Comparison of ENCODE assay signal across 16 cellular contexts in the genomic region with DNA sequence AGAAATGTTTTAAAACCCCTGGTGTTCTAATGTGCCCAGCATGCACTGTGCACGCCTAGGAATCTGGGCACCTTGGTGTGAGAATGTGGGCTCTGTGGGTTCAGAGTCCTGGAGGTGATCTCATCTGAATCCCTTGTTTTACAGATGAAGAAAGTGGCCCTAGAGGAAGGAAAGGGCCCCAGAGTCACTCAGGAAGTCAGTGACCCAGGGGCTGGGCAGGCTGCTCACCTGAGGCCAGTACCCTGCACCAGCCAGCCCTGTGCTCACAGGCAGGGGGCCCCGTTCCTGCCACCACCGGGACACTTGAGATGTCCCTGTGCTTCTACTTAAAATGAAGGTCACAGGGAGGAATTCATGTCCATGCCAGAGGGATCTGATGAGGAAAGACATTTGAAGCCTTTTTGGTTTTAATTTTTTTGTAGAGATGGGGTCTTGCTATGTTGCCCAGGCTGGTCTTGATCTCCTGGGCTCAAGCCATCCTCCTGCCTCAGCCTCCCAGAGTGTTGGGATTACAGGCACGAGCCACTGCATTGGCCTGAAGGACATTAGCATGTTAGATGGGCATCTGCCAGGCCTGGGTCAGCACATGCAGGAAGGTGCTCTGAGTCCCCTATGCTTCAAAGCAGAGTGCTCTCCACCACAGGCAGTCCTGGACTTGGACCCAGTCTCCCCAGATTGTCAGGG. TPM values are rescaled to one million over a fixed set of nuclear protein-coding genes. Genes with fewer than 3 reads are reported as not detected.
DNase-seq lines count a peak whose midpoint lies in the region; ATAC-seq, FAIRE-seq and TF ChIP-seq lines count a peak whose summit lies in the region.
"Had no signal": no experiment of that assay in that cellular context is flagged by ENCODE, and none has a peak within 500 bp of the region (broad histone marks: within the 10 kb centered on the region; RNA-seq: fewer than 3 reads in every experiment).

No MANE protein-coding gene starts in this region.

- peaks cover 40% of the 10 kb centered on the region for H3K4me1 Mint-ChIP-seq in activated naive CD4-positive, alpha-beta T cell treated with anti-CD3 and anti-CD28 coated beads for 36 hours (ENCODE audit: low read depth)
- peaks cover 71% of the 10 kb centered on the region for H3K4me1 Mint-ChIP-seq in stimulated activated effector memory CD8-positive, alpha-beta T cell treated with anti-CD3 and anti-CD28 coated beads, Interleukin-12 subunit alpha, Interleukin-12 subunit beta, amount 100 ng/mL, for 72 hours

- no TSS peak for BruUV-seq in HCT116 (replicated peaks; lab: Mats Ljungman, UMichigan)
- no TSS peak for BruUV-seq in K562 (replicated peaks; lab: Mats Ljungman, UMichigan)

- 28% methylated on average over 4 of the region's 4 CpGs for WGBS in K562 (ENCODE audit: insufficient coverage, low coverage, missing lambda C conversion rate)

- no peak for DNase-seq in activated naive CD4-positive, alpha-beta T cell treated with anti-CD3 and anti-CD28 coated beads for 36 hours
- no peak for DNase-seq in activated naive CD4-positive, alpha-beta T cell treated with anti-CD3 and anti-CD28 coated beads, Interleukin-2, amount 50 U/mL, for 16 hours
- DNase-seq in HCT116 (ENCODE audit: low read depth, low spot score) (no peak), K562 (ENCODE audit: extremely low read depth in 1 of 4, low spot score in 3 of 4) (no peak), mucosa of gallbladder (ENCODE audit: low spot score) (no peak)
- DNase-seq in stimulated activated effector memory CD8-positive, alpha-beta T cell treated with anti-CD3 and anti-CD28 coated beads, Interleukin-12 subunit alpha, Interleukin-12 subunit beta, amount 100 ng/mL, for 72 hours (ENCODE audit: low spot score in 2 of 2) = no peak
- DNase-seq: GF-D8, NCI-H1417 treated with DMSO at 0.1 percent for 48 hours, NCI-H2029, NCI-H2171 treated with DMSO at 0.1 percent for 48 hours, NCI-H774 had no signal

- intact Hi-C loops in activated naive CD4-positive, alpha-beta T cell treated with anti-CD3 and anti-CD28 coated beads for 36 hours (cut with micrococcal nuclease) = loop anchor here (1.0 kb wide), 1 partner anchor 9 kb away; no protein-coding TSS in a partner anchor
- intact Hi-C loops in HCT116 (cut with micrococcal nuclease) = loop anchor here (10.0 kb wide), 1 partner anchor 351 kb away; no protein-coding TSS in a partner anchor
- intact Hi-C loops in K562 (cut with micrococcal nuclease) = no loop called here

- H3K4me3 Mint-ChIP-seq in activated naive CD4-positive, alpha-beta T cell treated with anti-CD3 and anti-CD28 coated beads for 36 hours = no peak overlapping the region
- no peak overlapping the region for H3K4me3 Mint-ChIP-seq in stimulated activated effector memory CD8-positive, alpha-beta T cell treated with anti-CD3 and anti-CD28 coated beads, Interleukin-12 subunit alpha, Interleukin-12 subunit beta, amount 100 ng/mL, for 72 hours

- no peak overlapping the region for H3K4me3 ChIP-seq in HCT116 (replicated peaks in 1 of 2; ENCODE audit: low read depth in 1 of 2, low read length in 2 of 2)
- no peak overlapping the region for H3K4me3 ChIP-seq in K562

- POLR2A ChIA-PET in HCT116 (lab: Charles Lee) (interaction anchor here (1.7 kb wide), 1 partner anchor 13 kb away, joined by 16 read pairs; a partner anchor contains a TSS), K562 (lab: Yijun Ruan, JAX) (interaction anchor here (0.6 to 4.8 kb wide), 2 partner anchors 10 to 322 kb away, joined by 3 to 25 read pairs; no protein-coding TSS in a partner anchor)

- no peak overlapping the region for H2AFZ ChIP-seq in HCT116 (ENCODE audit: low read depth, low read length, poor library complexity, severe bottlenecking)
- H2AFZ ChIP-seq in K562 (ENCODE audit: low read depth, low read length) = no peak overlapping the region

- H3K36me3 Mint-ChIP-seq in activated naive CD4-positive, alpha-beta T cell treated with anti-CD3 and anti-CD28 coated beads for 36 hours (ENCODE audit: low read depth) = no peaks in the 10 kb centered on the region
- peaks cover 30% of the 10 kb centered on the region for H3K36me3 Mint-ChIP-seq in stimulated activated effector memory CD8-positive, alpha-beta T cell treated with anti-CD3 and anti-CD28 coated beads, Interleukin-12 subunit alpha, Interleukin-12 subunit beta, amount 100 ng/mL, for 72 hours

- no peaks in the 10 kb centered on the region for H3K79me2 ChIP-seq in HCT116 (ENCODE audit: insufficient read depth, low read length)
- no peaks in the 10 kb centered on the region for H3K79me2 ChIP-seq in K562 (ENCODE audit: control insufficient read depth, insufficient read depth, low read length)

- H3K27ac ChIP-seq in HCT116 (ENCODE audit: low read depth, low read length) (no peak overlapping the region), K562 (ENCODE audit: extremely low read depth, low read depth, low read length) (no peak overlapping the region)

- H3K36me3 ChIP-seq in HCT116 (ENCODE audit: control insufficient read depth in 1 of 2, insufficient read depth in 2 of 2, low read length in 2 of 2) (no peaks in the 10 kb centered on the region), K562 (ENCODE audit: control insufficient read depth, insufficient read depth, low read length) (no peaks in the 10 kb centered on the region)

- H3K4me2 ChIP-seq in HCT116 (ENCODE audit: low read length) (no peak overlapping the region), K562 (ENCODE audit: insufficient read depth, low read length) (no peak overlapping the region)

- H3K9me3 Mint-ChIP-seq in activated naive CD4-positive, alpha-beta T cell treated with anti-CD3 and anti-CD28 coated beads for 36 hours = no peaks in the 10 kb centered on the region
- no peaks in the 10 kb centered on the region for H3K9me3 Mint-ChIP-seq in stimulated activated effector memory CD8-positive, alpha-beta T cell treated with anti-CD3 and anti-CD28 coated beads, Interleukin-12 subunit alpha, Interleukin-12 subunit beta, amount 100 ng/mL, for 72 hours

- H3K27me3 Mint-ChIP-seq in activated naive CD4-positive, alpha-beta T cell treated with anti-CD3 and anti-CD28 coated beads for 36 hours (ENCODE audit: low read depth) = no peaks in the 10 kb centered on the region

- TF ChIP-seq RAD21 in HCT116 (IDR thresholded peaks at IDR 0.05; ENCODE audit: low read depth) (no peak), K562 (CRISPR knock-in tag; conservative IDR thresholded peaks at IDR 0.05 in 1 of 2, IDR thresholded peaks at IDR 0.05 in 1 of 2) (no peak)

- H3K9me3 ChIP-seq in HCT116 (ENCODE audit: control insufficient read depth in 1 of 2, insufficient read depth in 1 of 2, low read depth in 1 of 2, low read length in 2 of 2) (no peaks in the 10 kb centered on the region), K562 (replicated peaks; ENCODE audit: control insufficient read depth, insufficient read depth, low read depth, low read length) (no peaks in the 10 kb centered on the region)

- peak overlapping the region; percentile 24 for H3K27ac Mint-ChIP-seq in activated naive CD4-positive, alpha-beta T cell treated with anti-CD3 and anti-CD28 coated beads for 36 hours
- H3K27ac Mint-ChIP-seq in stimulated activated effector memory CD8-positive, alpha-beta T cell treated with anti-CD3 and anti-CD28 coated beads, Interleukin-12 subunit alpha, Interleukin-12 subunit beta, amount 100 ng/mL, for 72 hours = peak overlapping the region; percentile 99

- TF ChIP-seq POLR2A in HCT116 (IDR thresholded peaks at IDR 0.05; ENCODE audit: borderline replicate concordance, extremely low read depth, insufficient read depth, insufficient read length) (no peak), K562 (conservative IDR thresholded peaks at IDR 0.05) (no peak)

- H4K20me1 ChIP-seq in HCT116 (ENCODE audit: insufficient read depth) (no peaks in the 10 kb centered on the region), K562 (replicated peaks; ENCODE audit: control insufficient read depth, insufficient read depth, low read length) (no peaks in the 10 kb centered on the region)

- H3K9ac ChIP-seq in HCT116 (ENCODE audit: low read length) = no peak overlapping the region
- H3K9ac ChIP-seq in K562 (ENCODE audit: insufficient read depth in 1 of 2, low read depth in 2 of 2, low read length in 2 of 2) = no peak overlapping the region

- in situ Hi-C loops in K562 (cut with MboI) = no loop called here

- no peak for FAIRE-seq in K562 (lab: Jason Lieb, UNC)
- FAIRE-seq: H1 had no signal

- no peaks in the 10 kb centered on the region for H3K9me2 ChIP-seq in HCT116 (ENCODE audit: insufficient read depth)

- TF ChIP-seq EP300 in K562 (IDR thresholded peaks at IDR 0.05; ENCODE audit: low read length) = no peak

- CTCF ChIA-PET in activated naive CD4-positive, alpha-beta T cell treated with anti-CD3 and anti-CD28 coated beads for 36 hours (lab: Charles Lee) = interaction anchor here (1.5 kb wide), 1 partner anchor 11 kb away, joined by 6 read pairs; no protein-coding TSS in a partner anchor
- CTCF ChIA-PET in HCT116 (lab: Charles Lee) = interaction anchor here (1.9 kb wide), 1 partner anchor 11 kb away, joined by 5 read pairs; no protein-coding TSS in a partner anchor
- CTCF ChIA-PET in K562 (lab: Yijun Ruan, JAX; ENCODE audit: low intra/inter-chr PET ratio) = no interaction called here

- ATAC-seq in HCT116 = no peak
- no peak for ATAC-seq in K562
- ATAC-seq in stimulated activated effector memory CD8-positive, alpha-beta T cell treated with anti-CD3 and anti-CD28 coated beads, Interleukin-12 subunit alpha, Interleukin-12 subunit beta, amount 100 ng/mL, for 72 hours = no peak
- ATAC-seq in GM18868 (IDR thresholded peaks at IDR 0.05; ENCODE audit: unreplicated experiment) = no peak
- ATAC-seq: Panc1, Right ventricle myocardium inferior had no signal

- H3K9me1 ChIP-seq in K562 (ENCODE audit: control insufficient read depth, insufficient read depth, low read length) = no peaks in the 10 kb centered on the region

- RAD21 ChIA-PET in HCT116 (lab: Charles Lee; ENCODE audit: low non-redundant PET in 1 of 2, low total read pairs in 2 of 2, uncharacterized antibody in 2 of 2, unreplicated experiment in 2 of 2) = no interaction called here

- H3K27me3 ChIP-seq in HCT116 (ENCODE audit: insufficient read depth, low read length) = no peaks in the 10 kb centered on the region
- H3K27me3 ChIP-seq in K562 (ENCODE audit: control insufficient read depth in 2 of 2, insufficient read depth in 2 of 2, low read length in 2 of 2) = no peaks in the 10 kb centered on the region

- TF ChIP-seq CTCF in HCT116 (IDR thresholded peaks at IDR 0.05 in 2 of 3, conservative IDR thresholded peaks at IDR 0.05 in 1 of 3; ENCODE audit: borderline replicate concordance in 1 of 3, insufficient read depth in 1 of 3, low read depth in 2 of 3, low read length in 2 of 3) (peak in 2 of 3 experiments; percentile 20; a peak in 3 of 6 replicates), K562 (IDR thresholded peaks at IDR 0.05 in 2 of 3, conservative IDR thresholded peaks at IDR 0.05 in 1 of 3; ENCODE audit: insufficient read depth in 2 of 3, low read depth in 1 of 3, low read length in 3 of 3) (no peak)

- H3K4me1 ChIP-seq in HCT116 (ENCODE audit: control insufficient read depth in 1 of 2, insufficient read depth in 2 of 2, low read length in 2 of 2) (peaks cover 34 to 41% of the 10 kb centered on the region in 2 experiments), K562 (replicated peaks in 1 of 2; ENCODE audit: control insufficient read depth in 2 of 2, insufficient read depth in 2 of 2, low read length in 2 of 2) (peaks cover 22 to 36% of the 10 kb centered on the region in 2 experiments)

RNA-seq across cellular contexts. Expression of a gene that starts 7.4 kb away (rescaled TPM):
- 10 to 100 TPM in 1 of 2 experiments, 1 to 10 TPM in 1; 8.5 to 10.0 TPM for total RNA-seq in activated naive CD4-positive, alpha-beta T cell treated with anti-CD3 and anti-CD28 coated beads for 36 hours
- 4.1 TPM for total RNA-seq in HCT116 (2021; ENCODE audit: unreplicated experiment)
- polyA plus RNA-seq in HCT116 (2012) = 7.1 and 14.8 TPM in 2 replicates
- 1.7 TPM in 1 of 2 replicates, not detected in the other for total RNA-seq in K562 (2011; cell fraction: chromatin; rRNA removed; ENCODE audit: low replicate concordance)
- 0.33 and 0.53 TPM in 2 replicates for total RNA-seq in K562 (2011; cell fraction: nucleolus; rRNA removed)
- total RNA-seq in K562 (2011; cell fraction: nucleoplasm; rRNA removed) = 0.81 TPM in 1 of 2 replicates, not detected in the other
- total RNA-seq in K562 (2014; rRNA removed) = 5.8 and 7.5 TPM in 2 replicates
- 7.4 and 13.7 TPM in 2 replicates for total RNA-seq in K562 (2014; rRNA removed; fragmentation: Illumina TruSeq; extraction: Trizol)
- total RNA-seq in K562 (2015; rRNA removed; fragmentation: Illumina TruSeq; extraction: Trizol) = 7.2 and 7.5 TPM in 2 replicates
- 13.2 and 16.8 TPM in 2 replicates for total RNA-seq in K562 (2021)
- polyA plus RNA-seq in K562 (2011; rRNA removed) = 2.7 and 4.1 TPM in 2 replicates
- 0.55 and 3.2 TPM in 2 replicates for polyA plus RNA-seq in K562 (2011; cell fraction: cytosol; rRNA removed)
- 0.30 and 1.6 TPM in 2 replicates for polyA plus RNA-seq in K562 (2011; cell fraction: nucleus; rRNA removed)
- polyA plus RNA-seq in K562 (2012) = 11.5 and 304 TPM in 2 replicates
- polyA plus RNA-seq in K562 (2014; fragmentation: Illumina TruSeq; extraction: Trizol) = 6.9 and 7.4 TPM in 2 replicates
- 10 to 100 TPM; 21.0 to 23.8 TPM for polyA plus RNA-seq in K562 (2014; fragmentation: Nextera tagmentation; extraction: Ambion mirVana)
- polyA plus RNA-seq in K562 (2014; rRNA removed) = 5.5 and 5.7 TPM in 2 replicates
- polyA minus RNA-seq in K562 (2011; rRNA and poly(A)+ RNA removed) = 0.15 and 0.25 TPM in 2 replicates
- polyA minus RNA-seq in K562 (2011; cell fraction: cytosol; rRNA and poly(A)+ RNA removed) = 4.8 and 23.3 TPM in 2 replicates
- polyA minus RNA-seq in K562 (2011; cell fraction: nucleus; rRNA and poly(A)+ RNA removed) = 4.7 and 6.1 TPM in 2 replicates
- total RNA-seq in mucosa of gallbladder = 33.4 TPM
- total RNA-seq: H1, LHCN-M2, Right ventricle myocardium inferior had no signal
- polyA plus RNA-seq: H1 had no signal

RNA-seq across cellular contexts. Expression of a gene that starts 23.4 kb away (rescaled TPM):
- 10 to 100 TPM; 37.0 to 38.6 TPM for total RNA-seq in activated naive CD4-positive, alpha-beta T cell treated with anti-CD3 and anti-CD28 coated beads for 36 hours
- total RNA-seq in HCT116 (2021; ENCODE audit: unreplicated experiment) = 43.0 TPM
- 31.9 and 39.3 TPM in 2 replicates for polyA plus RNA-seq in HCT116 (2012)
- 23.4 and 45.9 TPM in 2 replicates for total RNA-seq in K562 (2011; cell fraction: chromatin; rRNA removed; ENCODE audit: low replicate concordance)
- total RNA-seq in K562 (2011; cell fraction: nucleolus; rRNA removed) = 16.5 and 18.4 TPM in 2 replicates
- total RNA-seq in K562 (2011; cell fraction: nucleoplasm; rRNA removed) = 26.7 and 33.1 TPM in 2 replicates
- 74.2 and 78.8 TPM in 2 replicates for total RNA-seq in K562 (2014; rRNA removed)
- total RNA-seq in K562 (2014; rRNA removed; fragmentation: Illumina TruSeq; extraction: Trizol) = 85.7 and 86.2 TPM in 2 replicates
- total RNA-seq in K562 (2015; rRNA removed; fragmentation: Illumina TruSeq; extraction: Trizol) = 83.3 and 90.6 TPM in 2 replicates
- total RNA-seq in K562 (2021) = 51.3 and 53.6 TPM in 2 replicates
- polyA plus RNA-seq in K562 (2011; rRNA removed) = 59.5 and 83.8 TPM in 2 replicates
- polyA plus RNA-seq in K562 (2011; cell fraction: cytosol; rRNA removed) = 19.4 and 37.0 TPM in 2 replicates
- polyA plus RNA-seq in K562 (2011; cell fraction: nucleus; rRNA removed) = 37.8 and 48.5 TPM in 2 replicates
- polyA plus RNA-seq in K562 (2012) = 49.1 and 74.0 TPM in 2 replicates
- 74.8 and 87.6 TPM in 2 replicates for polyA plus RNA-seq in K562 (2014; fragmentation: Illumina TruSeq; extraction: Trizol)
- 10 to 100 TPM; 37.6 to 48.1 TPM for polyA plus RNA-seq in K562 (2014; fragmentation: Nextera tagmentation; extraction: Ambion mirVana)
- 104 and 111 TPM in 2 replicates for polyA plus RNA-seq in K562 (2014; rRNA removed)
- polyA minus RNA-seq in K562 (2011; rRNA and poly(A)+ RNA removed) = 46.9 and 49.6 TPM in 2 replicates
- polyA minus RNA-seq in K562 (2011; cell fraction: cytosol; rRNA and poly(A)+ RNA removed) = 10.4 and 17.8 TPM in 2 replicates
- 13.7 and 31.7 TPM in 2 replicates for polyA minus RNA-seq in K562 (2011; cell fraction: nucleus; rRNA and poly(A)+ RNA removed)
- 51.2 TPM for total RNA-seq in mucosa of gallbladder

RNA-seq across cellular contexts. Expression of a gene that starts 29.7 kb away (rescaled TPM):
- total RNA-seq in activated naive CD4-positive, alpha-beta T cell treated with anti-CD3 and anti-CD28 coated beads for 36 hours = 10 to 100 TPM; 11.0 to 11.8 TPM
- total RNA-seq in HCT116 (2021; ENCODE audit: unreplicated experiment) (15.7 TPM), K562 (2014; rRNA removed) (31.6 and 38.3 TPM in 2 replicates), K562 (2014; rRNA removed; fragmentation: Illumina TruSeq; extraction: Trizol) (10.0 and 11.2 TPM in 2 replicates), K562 (2015; rRNA removed; fragmentation: Illumina TruSeq; extraction: Trizol) (10.5 and 10.8 TPM in 2 replicates), K562 (2021) (29.4 and 31.1 TPM in 2 replicates), mucosa of gallbladder (18.1 TPM)
- 13.0 and 15.2 TPM in 2 replicates for polyA plus RNA-seq in HCT116 (2012)
- 9.9 and 18.6 TPM in 2 replicates for total RNA-seq in K562 (2011; cell fraction: chromatin; rRNA removed; ENCODE audit: low replicate concordance)
- total RNA-seq in K562 (2011; cell fraction: nucleolus; rRNA removed) = 25.1 and 30.5 TPM in 2 replicates
- 18.3 and 23.1 TPM in 2 replicates for total RNA-seq in K562 (2011; cell fraction: nucleoplasm; rRNA removed)
- polyA plus RNA-seq in K562 (2011; rRNA removed) (21.0 and 25.5 TPM in 2 replicates), K562 (2014; fragmentation: Illumina TruSeq; extraction: Trizol) (10.3 and 15.0 TPM in 2 replicates), K562 (2014; fragmentation: Nextera tagmentation; extraction: Ambion mirVana) (1 to 10 TPM; 3.1 to 3.9 TPM), K562 (2014; rRNA removed) (30.9 and 37.3 TPM in 2 replicates)
- polyA plus RNA-seq in K562 (2011; cell fraction: cytosol; rRNA removed) = 27.6 and 61.0 TPM in 2 replicates
- polyA plus RNA-seq in K562 (2011; cell fraction: nucleus; rRNA removed) = 14.4 and 23.7 TPM in 2 replicates
- 20.7 and 24.2 TPM in 2 replicates for polyA plus RNA-seq in K562 (2012)
- polyA minus RNA-seq in K562 (2011; rRNA and poly(A)+ RNA removed) = 5.4 and 8.9 TPM in 2 replicates
- 9.5 and 11.1 TPM in 2 replicates for polyA minus RNA-seq in K562 (2011; cell fraction: cytosol; rRNA and poly(A)+ RNA removed)
- polyA minus RNA-seq in K562 (2011; cell fraction: nucleus; rRNA and poly(A)+ RNA removed) = 10.4 and 14.2 TPM in 2 replicates

RNA-seq across cellular contexts. Expression of a gene that starts 45.8 kb away (rescaled TPM):
- 100 to 1,000 TPM; 150 to 151 TPM for total RNA-seq in activated naive CD4-positive, alpha-beta T cell treated with anti-CD3 and anti-CD28 coated beads for 36 hours
- total RNA-seq in HCT116 (2021; ENCODE audit: unreplicated experiment) = 313 TPM
- 245 and 276 TPM in 2 replicates for polyA plus RNA-seq in HCT116 (2012)
- total RNA-seq in K562 (2011; cell fraction: chromatin; rRNA removed; ENCODE audit: low replicate concordance) = 15.5 and 27.2 TPM in 2 replicates
- 14.7 and 15.3 TPM in 2 replicates for total RNA-seq in K562 (2011; cell fraction: nucleolus; rRNA removed)
- total RNA-seq in K562 (2011; cell fraction: nucleoplasm; rRNA removed) = 23.0 and 24.2 TPM in 2 replicates
- total RNA-seq in K562 (2014; rRNA removed) = 147 and 234 TPM in 2 replicates
- total RNA-seq in K562 (2014; rRNA removed; fragmentation: Illumina TruSeq; extraction: Trizol) = 151 and 173 TPM in 2 replicates
- total RNA-seq in K562 (2015; rRNA removed; fragmentation: Illumina TruSeq; extraction: Trizol) = 163 and 171 TPM in 2 replicates
- total RNA-seq in K562 (2021) = 257 and 270 TPM in 2 replicates
- 123 and 143 TPM in 2 replicates for polyA plus RNA-seq in K562 (2011; rRNA removed)
- polyA plus RNA-seq in K562 (2011; cell fraction: cytosol; rRNA removed) = 93.5 and 146 TPM in 2 replicates
- polyA plus RNA-seq in K562 (2011; cell fraction: nucleus; rRNA removed) = 74.4 and 83.5 TPM in 2 replicates
- polyA plus RNA-seq in K562 (2012) = 285 and 344 TPM in 2 replicates
- polyA plus RNA-seq in K562 (2014; fragmentation: Illumina TruSeq; extraction: Trizol) = 185 and 221 TPM in 2 replicates
- 10 to 100 TPM; 46.0 to 59.9 TPM for polyA plus RNA-seq in K562 (2014; fragmentation: Nextera tagmentation; extraction: Ambion mirVana)
- polyA plus RNA-seq in K562 (2014; rRNA removed) = 251 and 255 TPM in 2 replicates
- 49.7 and 58.2 TPM in 2 replicates for polyA minus RNA-seq in K562 (2011; rRNA and poly(A)+ RNA removed)
- 37.6 and 63.5 TPM in 2 replicates for polyA minus RNA-seq in K562 (2011; cell fraction: cytosol; rRNA and poly(A)+ RNA removed)
- polyA minus RNA-seq in K562 (2011; cell fraction: nucleus; rRNA and poly(A)+ RNA removed) = 13.9 and 29.2 TPM in 2 replicates
- total RNA-seq in mucosa of gallbladder = 244 TPM

Comparison
In these comparisons a context has a peak if more than half of its experiments do, and no peak if none do; other contexts are left out.
1. CTCF ChIP-seq: peak in HCT116 (2 of 3); none in K562 (0 of 3).